Comparison of ENCODE assay signal across 1 cellular context in the genomic region with DNA sequence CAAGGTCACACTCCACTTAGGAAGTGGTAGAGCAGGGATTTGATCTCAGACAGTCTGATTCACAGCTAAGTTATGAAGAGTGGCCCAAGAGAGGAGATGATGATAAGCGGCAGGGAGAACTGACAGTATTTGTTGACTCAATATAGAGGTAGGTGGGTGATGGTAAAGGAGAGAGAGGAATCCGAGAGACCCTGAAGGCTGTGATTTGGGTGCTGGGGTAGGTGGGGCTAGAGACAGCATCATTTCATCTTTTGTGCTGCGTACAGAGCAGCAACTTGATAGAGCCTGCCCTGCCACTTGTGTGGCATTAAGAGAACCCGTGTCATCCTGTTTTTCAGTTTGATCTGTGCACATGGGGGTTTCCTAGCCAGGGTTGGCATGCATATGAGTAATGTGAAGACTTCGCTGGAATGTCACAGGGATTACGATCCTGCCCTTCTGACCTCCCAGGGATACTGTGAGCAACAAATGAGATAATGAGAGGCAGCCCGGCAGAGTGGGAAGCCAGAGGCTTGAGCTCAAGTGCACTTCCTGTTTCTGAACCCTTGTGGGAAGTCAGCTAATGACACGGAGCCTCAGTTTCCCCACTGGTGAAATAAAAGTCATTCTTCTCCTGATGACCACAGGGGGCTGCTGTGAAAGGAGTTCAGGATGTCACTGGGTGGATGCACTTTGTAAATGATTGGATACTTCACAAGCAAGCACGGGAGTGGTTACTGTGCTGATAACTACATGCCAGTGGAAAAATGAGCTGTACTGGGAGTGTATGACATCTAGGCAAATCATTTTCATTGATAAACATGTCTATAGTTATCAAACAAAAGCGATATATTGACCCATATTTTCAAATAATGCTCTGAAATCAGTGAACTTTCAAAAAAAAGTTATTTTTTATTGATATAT.
TF ChIP-seq lines count a peak whose summit lies in the region.

No MANE protein-coding gene starts in this region.

TF ChIP-seq in H1, 55 proteins besides CTCF, POLR2A, EP300 and RAD21:
- TF ChIP-seq JUN (IDR thresholded peaks at IDR 0.05; ENCODE audit: low read depth, low read length) (no peak), TEAD4 (IDR thresholded peaks at IDR 0.05; ENCODE audit: low read depth, low read length) (peak; percentile 52; the same call in 1 of the 2 replicates)
- TF ChIP-seq, protein P1, sequence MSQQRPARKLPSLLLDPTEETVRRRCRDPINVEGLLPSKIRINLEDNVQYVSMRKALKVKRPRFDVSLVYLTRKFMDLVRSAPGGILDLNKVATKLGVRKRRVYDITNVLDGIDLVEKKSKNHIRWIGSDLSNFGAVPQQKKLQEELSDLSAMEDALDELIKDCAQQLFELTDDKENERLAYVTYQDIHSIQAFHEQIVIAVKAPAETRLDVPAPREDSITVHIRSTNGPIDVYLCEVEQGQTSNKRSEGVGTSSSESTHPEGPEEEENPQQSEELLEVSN (IDR thresholded peaks at IDR 0.05) = no peak
TF ChIP-seq in H1: peak in this region for 1.
